In the genomic region with DNA sequence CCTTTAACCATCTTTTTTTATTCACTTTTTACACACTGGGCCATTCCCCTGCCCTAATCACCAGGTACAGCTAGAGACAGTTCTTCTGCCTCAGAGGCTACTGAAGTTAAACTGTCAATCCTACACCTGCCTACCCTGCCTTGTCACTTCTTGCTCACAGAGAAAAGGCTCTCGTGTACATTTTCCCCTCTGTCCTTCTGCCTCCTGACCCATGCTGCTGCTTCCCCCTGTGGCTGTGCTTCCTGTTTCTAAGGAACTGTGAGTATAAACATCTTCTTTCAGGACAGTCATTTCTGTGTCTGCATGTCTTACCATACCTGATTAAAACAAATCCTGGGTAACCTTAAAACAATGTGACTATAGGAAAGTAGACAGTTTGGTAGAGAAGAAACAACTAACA, we compare ENCODE assay signal across 1 cellular context.
TF ChIP-seq lines count a peak whose summit lies in the region.

No MANE protein-coding gene starts in this region.

TF ChIP-seq in H1, 55 proteins besides CTCF, POLR2A, EP300 and RAD21:
- TF ChIP-seq SUZ12 (IDR thresholded peaks at IDR 0.05; ENCODE audit: low read length) (no peak), RXRA (IDR thresholded peaks at IDR 0.05; ENCODE audit: insufficient read depth, low read depth, low read length) (no peak)
TF ChIP-seq in H1: peak in this region for 0.
